12 cellular contexts compared by ENCODE assay signal in the genomic region with DNA sequence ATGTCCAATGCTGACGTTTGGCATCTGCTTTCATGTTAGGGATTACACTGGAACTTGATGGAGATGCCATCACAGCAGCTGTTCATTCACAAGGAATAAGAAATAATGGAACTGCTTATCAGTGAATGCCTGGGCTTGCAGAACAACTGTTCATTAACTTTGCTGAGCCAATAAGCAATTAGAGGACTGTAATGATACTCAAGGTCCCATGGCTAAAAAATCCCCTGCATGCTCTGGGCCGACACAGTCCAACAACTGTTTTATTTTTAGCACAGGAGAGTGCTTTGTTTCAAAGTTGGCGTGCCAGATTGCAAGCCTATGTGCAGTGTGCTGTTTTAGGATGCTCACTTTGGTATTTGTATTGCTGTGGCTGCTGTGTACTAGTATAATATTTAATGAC.
"Had no signal": no experiment of that assay in that cellular context is flagged by ENCODE, and none has a peak within 500 bp of the region (broad histone marks: within the 10 kb centered on the region; RNA-seq: fewer than 3 reads in every experiment).

No MANE protein-coding gene starts in this region.

- H3K9me3 ChIP-seq: body of pancreas, tibial artery had no signal

- DNase-seq: activated CD4-positive, alpha-beta T cell treated with anti-CD3 and anti-CD28 coated beads, Interleukin-2, amount 10 ng/mL, durations not matched to agents 7 days and 5 days; activated CD8-positive, alpha-beta memory T cell treated with anti-CD3 and anti-CD28 coated beads for 24 hours; activated gamma-delta T cell treated with Interleukin-2 at 50 U/mL for 16 hours; body of pancreas; effector memory CD4-positive, alpha-beta T cell; foreskin keratinocyte; immature natural killer cell; stimulated activated CD4-positive, alpha-beta T cell treated with anti-CD3 and anti-CD28 coated beads, Interleukin-12 subunit alpha, Interleukin-12 subunit beta, amount 100 ng/mL, for 4 hours; tibial artery had no signal

- H2AFZ ChIP-seq: neural progenitor cell had no signal

- H3K4me3 ChIP-seq: body of pancreas, lung, neural progenitor cell, tibial artery had no signal

- ATAC-seq: body of pancreas; foreskin keratinocyte; stimulated activated effector memory CD8-positive, alpha-beta T cell treated with anti-CD3 and anti-CD28 coated beads, Interleukin-12 subunit alpha, Interleukin-12 subunit beta, amount 100 ng/mL, for 72 hours had no signal

- H3K36me3 ChIP-seq: neural progenitor cell, tibial artery had no signal

- H3K27me3 ChIP-seq: body of pancreas, foreskin keratinocyte, neural progenitor cell, tibial artery had no signal

- H3K4me1 ChIP-seq: foreskin keratinocyte had no signal

- H3K9ac ChIP-seq: neural progenitor cell had no signal

- H3K27ac ChIP-seq: body of pancreas, foreskin keratinocyte, neural progenitor cell, tibial artery had no signal

- H3K4me2 ChIP-seq: neural progenitor cell had no signal
